ENCODE assay signal across 14 cellular contexts in the genomic region with DNA sequence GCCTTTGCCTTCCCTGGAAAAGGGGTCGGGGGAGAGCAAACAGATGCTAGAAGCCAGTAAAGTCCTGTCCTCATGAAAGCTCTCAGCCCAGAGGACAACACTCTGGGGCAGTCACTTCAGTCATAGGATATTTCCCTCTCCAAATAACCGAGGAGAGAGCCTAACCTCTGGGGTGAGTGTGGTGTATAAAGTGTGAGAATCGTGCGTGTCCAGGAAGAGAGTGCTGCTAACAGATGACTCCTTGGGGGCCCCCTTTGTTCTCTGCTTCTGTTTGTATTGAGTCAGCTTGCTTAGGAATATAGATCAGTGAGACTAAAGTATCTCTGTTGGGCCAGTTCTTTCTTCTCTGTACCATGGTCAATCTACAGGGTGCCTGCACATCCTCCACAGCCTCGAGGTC.
DNase-seq lines count a peak whose midpoint lies in the region; ATAC-seq, FAIRE-seq and TF ChIP-seq lines count a peak whose summit lies in the region.
"Had no signal": no experiment of that assay in that cellular context is flagged by ENCODE, and none has a peak within 500 bp of the region (broad histone marks: within the 10 kb centered on the region; RNA-seq: fewer than 3 reads in every experiment).

No MANE protein-coding gene starts in this region.

- DNase-seq in COLO668 (lab: John Stamatoyannopoulos, UW; ENCODE audit: unreplicated experiment) (peak; percentile 13), bronchial epithelial cell (ENCODE audit: low read depth) (peak; percentile 37), hepatic stellate cell (ENCODE audit: low spot score) (peak; percentile 51), skeletal muscle cell (ENCODE audit: low read depth) (peak; percentile 70), D721Med (ENCODE audit: insufficient read length, low spot score) (no peak), NCI-H446 treated with DMSO at 0.1 percent for 48 hours (lab: John Stamatoyannopoulos, UW) (no peak)
- DNase-seq: activated gamma-delta T cell treated with Interleukin-2 at 50 U/mL for 16 hours; NCI-H1417; stimulated activated CD4-positive, alpha-beta T cell treated with anti-CD3 and anti-CD28 coated beads, Interleukin-4, amount 100 ng/mL, for 1 hour; WERI-Rb-1 had no signal

- H3K4me3 ChIP-seq in bronchial epithelial cell (ENCODE audit: low read depth, low read length) (no peak overlapping the region), skeletal muscle cell (ENCODE audit: low read depth, low read length) (no peak overlapping the region)
- H3K4me3 ChIP-seq: breast epithelium, HAP-1 had no signal

- ATAC-seq in GM21717 (IDR thresholded peaks at IDR 0.05; ENCODE audit: unreplicated experiment) (no peak), HG03097 (IDR thresholded peaks at IDR 0.05; ENCODE audit: low FRiP score, unreplicated experiment) (no peak)

- TF ChIP-seq CTCF in bronchial epithelial cell (IDR thresholded peaks at IDR 0.05; ENCODE audit: insufficient read depth, low read length, severe bottlenecking): no peak
- TF ChIP-seq CTCF in D721Med (IDR thresholded peaks at IDR 0.05; ENCODE audit: insufficient read depth, missing control alignments): no peak

- H3K27me3 ChIP-seq in bronchial epithelial cell (ENCODE audit: control insufficient read depth, insufficient read depth, low read length): no peaks in the 10 kb centered on the region
- H3K27me3 ChIP-seq: breast epithelium had no signal

- H3K36me3 ChIP-seq in bronchial epithelial cell (ENCODE audit: control insufficient read depth, insufficient read depth, low read length): no peaks in the 10 kb centered on the region
- H3K36me3 ChIP-seq: breast epithelium, HAP-1, WERI-Rb-1 had no signal

- no peak for FAIRE-seq in bronchial epithelial cell (lab: Jason Lieb, UNC)
- FAIRE-seq in D721Med (lab: Jason Lieb, UNC): no peak

Comparison
In these comparisons a context has a peak if more than half of its experiments do, and no peak if none do; other contexts are left out.
1. DNase-seq: peak in COLO668 (single experiment), bronchial epithelial cell (single experiment), hepatic stellate cell (single experiment) and skeletal muscle cell (single experiment); none in D721Med (single experiment) and NCI-H446 treated with DMSO at 0.1 percent for 48 hours (single experiment).